17 cellular contexts compared by ENCODE assay signal in the genomic region with DNA sequence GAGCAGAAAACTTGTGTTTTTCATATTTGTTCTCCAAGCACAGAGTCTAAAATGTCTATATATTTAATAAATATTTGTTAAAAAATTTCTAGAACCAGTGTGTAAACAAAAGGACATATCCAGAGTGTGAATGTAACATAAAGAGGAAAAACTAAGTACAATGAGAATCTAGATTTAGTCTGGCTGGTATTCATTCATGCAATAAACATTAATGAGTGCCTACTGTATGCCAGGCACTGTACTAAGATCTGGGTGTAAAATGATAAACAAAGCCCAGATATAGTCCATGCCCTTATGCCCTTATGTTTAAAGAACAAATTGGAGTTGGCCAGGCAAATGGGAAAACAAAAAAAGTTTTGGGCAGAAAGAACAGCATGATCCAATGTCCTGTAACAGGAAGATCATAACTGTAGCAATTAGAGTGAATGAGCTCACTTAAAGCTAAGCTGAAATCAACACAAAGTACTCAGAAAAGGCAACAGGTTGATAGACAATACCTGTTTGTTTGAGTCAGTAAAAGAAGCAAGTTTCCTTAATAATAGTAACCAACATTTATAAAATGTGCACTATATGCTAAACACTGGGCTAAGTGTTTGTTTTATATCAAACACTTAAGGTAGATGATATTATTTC.
"Had no signal": no experiment of that assay in that cellular context is flagged by ENCODE, and none has a peak within 500 bp of the region (broad histone marks: within the 10 kb centered on the region; RNA-seq: fewer than 3 reads in every experiment).

No MANE protein-coding gene starts in this region.

- H3K27me3 Mint-ChIP-seq: activated naive CD8-positive, alpha-beta T cell; naive thymus-derived CD8-positive, alpha-beta T cell; progenitor cell of endocrine pancreas; T-helper 17 cell had no signal

- H3K4me3 ChIP-seq: cardiac muscle cell, mucosa of descending colon had no signal

- H3K27ac ChIP-seq: skin epidermis, stomach had no signal

- H3K9me3 ChIP-seq: esophagus squamous epithelium, mucosa of descending colon had no signal

- H3K27me3 ChIP-seq: cardiac muscle cell, esophagus squamous epithelium, stomach had no signal

- ATAC-seq: activated T-cell treated with anti-CD3 and anti-CD28 coated beads, Interleukin-2, amount 50 U/mL, for 4 hours; mucosa of descending colon; naive thymus-derived CD8-positive, alpha-beta T cell; right cardiac atrium; T-helper 17 cell had no signal

- H3K9me3 Mint-ChIP-seq: activated T-cell treated with anti-CD3 and anti-CD28 coated beads, Interleukin-2, amount 50 U/mL, for 4 hours had no signal

- H3K27ac Mint-ChIP-seq: memory B cell had no signal

- H3K36me3 Mint-ChIP-seq: activated naive CD8-positive, alpha-beta T cell had no signal

- H3K36me3 ChIP-seq: cardiac muscle cell, esophagus squamous epithelium, stomach had no signal

- DNase-seq: activated CD8-positive, alpha-beta memory T cell treated with anti-CD3 and anti-CD28 coated beads, Interleukin-2, amount 50 U/mL, for 4 hours; activated effector memory CD4-positive, alpha-beta T cell treated with Interleukin-2 at 50 U/mL for 16 hours; activated T-cell treated with anti-CD3 and anti-CD28 coated beads, Interleukin-2, amount 50 U/mL, for 4 hours; dermis blood vessel endothelial cell; effector memory CD4-positive, alpha-beta T cell; esophagus squamous epithelium; mucosa of descending colon; naive thymus-derived CD8-positive, alpha-beta T cell; right cardiac atrium; stomach; T-helper 17 cell; trophoblast cell had no signal
